ENCODE assay signal across 8 cellular contexts in the genomic region with DNA sequence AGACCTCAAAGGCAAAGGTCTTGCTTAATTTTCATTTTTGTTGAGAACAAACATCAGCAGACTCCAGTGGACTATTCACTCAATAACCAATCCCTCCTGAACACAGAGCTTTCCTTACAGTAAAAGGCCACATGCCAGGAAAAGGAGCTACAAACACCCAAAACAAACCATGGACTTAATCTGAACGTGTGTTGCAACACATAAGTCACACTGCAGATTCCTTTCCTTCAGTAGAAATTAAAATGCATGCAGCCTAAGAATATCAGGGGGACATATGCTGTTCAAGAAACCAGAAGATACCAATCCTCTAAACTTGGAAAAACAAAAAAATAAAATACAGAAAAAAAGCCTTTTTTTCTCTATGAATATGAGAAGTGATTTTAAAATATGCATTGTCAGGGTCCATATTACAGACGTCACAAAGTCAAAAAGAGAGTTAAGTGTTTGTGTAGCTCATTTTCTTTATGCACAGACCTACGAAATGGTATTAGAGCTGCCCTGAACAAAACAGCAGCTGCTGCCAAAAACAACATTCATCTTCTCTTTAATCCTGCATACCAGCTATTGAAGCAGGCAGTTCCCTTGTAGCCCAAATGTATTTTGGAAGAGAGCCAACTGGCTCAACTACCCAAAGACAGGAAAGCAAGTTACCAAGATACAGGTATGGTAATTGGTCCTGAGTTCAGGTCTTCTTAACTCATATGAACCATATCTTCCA. TPM values are rescaled to one million over a fixed set of nuclear protein-coding genes. Genes with fewer than 3 reads are reported as not detected.
A peak's percentile ranks its signal among the peaks of the same experiment; 100 is the strongest.
DNase-seq lines count a peak whose midpoint lies in the region; ATAC-seq and TF ChIP-seq lines count a peak whose summit lies in the region.

No MANE protein-coding gene starts in this region.

- H3K9ac ChIP-seq in HCT116 (ENCODE audit: low read length) (no peak overlapping the region), skeletal muscle tissue (ENCODE audit: low read depth in 1 of 3, low read length in 3 of 3) (no peak overlapping the region)

- H3K27me3 ChIP-seq in HCT116 (ENCODE audit: insufficient read depth, low read length), result no peaks in the 10 kb centered on the region
- no peaks in the 10 kb centered on the region for H3K27me3 ChIP-seq in skeletal muscle tissue (ENCODE audit: control insufficient read depth in 3 of 3, insufficient read depth in 3 of 3, low read length in 3 of 3)

- no TSS peak for BruUV-seq in HCT116 (replicated peaks; lab: Mats Ljungman, UMichigan)

- H4K20me1 ChIP-seq in HCT116 (ENCODE audit: insufficient read depth), result peaks cover 92% of the 10 kb centered on the region

- POLR2A ChIA-PET in HCT116 (lab: Charles Lee), result no interaction called here

- peaks cover 99 to 100% of the 10 kb centered on the region in 2 experiments for H3K4me1 ChIP-seq in HCT116 (ENCODE audit: control insufficient read depth in 1 of 2, insufficient read depth in 2 of 2, low read length in 2 of 2)
- peaks cover 0 to 4% (median 2%) of the 10 kb centered on the region in 3 donors for H3K4me1 ChIP-seq in skeletal muscle tissue (ENCODE audit: control insufficient read depth in 3 of 3, insufficient read depth in 3 of 3, low read length in 3 of 3)

- ATAC-seq in HCT116 (peak; percentile 2; the same call in 1 of the 2 replicates), HG03039 (IDR thresholded peaks at IDR 0.05; ENCODE audit: unreplicated experiment) (no peak), HG03108 (IDR thresholded peaks at IDR 0.05; ENCODE audit: unreplicated experiment) (no peak)

- TF ChIP-seq RAD21 in HCT116 (IDR thresholded peaks at IDR 0.05; ENCODE audit: low read depth), result no peak

- no peaks in the 10 kb centered on the region for H3K9me2 ChIP-seq in HCT116 (ENCODE audit: insufficient read depth)

- H2AFZ ChIP-seq in HCT116 (ENCODE audit: low read depth, low read length, poor library complexity, severe bottlenecking), result no peak overlapping the region

- TF ChIP-seq CTCF in HCT116 (IDR thresholded peaks at IDR 0.05 in 2 of 3, conservative IDR thresholded peaks at IDR 0.05 in 1 of 3; ENCODE audit: borderline replicate concordance in 1 of 3, insufficient read depth in 1 of 3, low read depth in 2 of 3, low read length in 2 of 3) (no peak), fibroblast of pulmonary artery (IDR thresholded peaks at IDR 0.05; ENCODE audit: low read length, missing control alignments) (no peak)

- CTCF ChIA-PET in HCT116 (lab: Charles Lee), result no interaction called here

- H3K79me2 ChIP-seq in HCT116 (ENCODE audit: insufficient read depth, low read length), result peaks cover 100% of the 10 kb centered on the region

- peaks cover 3 to 30% of the 10 kb centered on the region in 2 experiments for H3K36me3 ChIP-seq in HCT116 (ENCODE audit: control insufficient read depth in 1 of 2, insufficient read depth in 2 of 2, low read length in 2 of 2)
- no peaks in the 10 kb centered on the region for H3K36me3 ChIP-seq in skeletal muscle tissue (ENCODE audit: control insufficient read depth in 3 of 3, insufficient read depth in 3 of 3, low read length in 3 of 3)

- DNase-seq in HCT116 (ENCODE audit: low read depth, low spot score) (peak; percentile 49), NCI-H774 (lab: John Stamatoyannopoulos, UW) (peak; percentile 94), fibroblast of pulmonary artery (ENCODE audit: low read depth) (peak; percentile 93), UCSD-AML1 (lab: John Stamatoyannopoulos, UW; ENCODE audit: unreplicated experiment) (no peak), NOMO-1 treated with dmso at 0.1 percent for 144 hours (lab: John Stamatoyannopoulos, UW; ENCODE audit: unreplicated experiment) (no peak)

- TF ChIP-seq POLR2A in HCT116 (IDR thresholded peaks at IDR 0.05; ENCODE audit: borderline replicate concordance, extremely low read depth, insufficient read depth, insufficient read length), result no peak

- H3K9me3 ChIP-seq in HCT116 (ENCODE audit: control insufficient read depth in 1 of 2, insufficient read depth in 1 of 2, low read depth in 1 of 2, low read length in 2 of 2) (no peaks in the 10 kb centered on the region), skeletal muscle tissue (ENCODE audit: control insufficient read depth in 3 of 3, low read length in 3 of 3) (no peaks in the 10 kb centered on the region)

- intact Hi-C loops in HCT116 (cut with micrococcal nuclease), result no loop called here

- H3K4me3 ChIP-seq in HCT116 (replicated peaks in 1 of 2; ENCODE audit: low read depth in 1 of 2, low read length in 2 of 2) (no peak overlapping the region), fibroblast of pulmonary artery (replicated peaks; ENCODE audit: low read depth, low read length) (no peak overlapping the region), skeletal muscle tissue (ENCODE audit: low read length in 3 of 3) (no peak overlapping the region)

- H3K27ac ChIP-seq in HCT116 (ENCODE audit: low read depth, low read length) (peak overlapping the region; percentile 47), skeletal muscle tissue (ENCODE audit: low read depth, low read length) (peak overlapping the region; percentile 11)

- peak overlapping the region; percentile 42; the same call in 1 of the 2 replicates for H3K4me2 ChIP-seq in HCT116 (ENCODE audit: low read length)

- RAD21 ChIA-PET in HCT116 (lab: Charles Lee; ENCODE audit: low non-redundant PET in 1 of 2, low total read pairs in 2 of 2, uncharacterized antibody in 2 of 2, unreplicated experiment in 2 of 2), result no interaction called here

TF ChIP-seq in HCT116, 20 proteins besides CTCF, POLR2A, EP300 and RAD21 (continues in another document):
- peak; percentile 58; the same call in 1 of the 2 replicates for TF ChIP-seq POLR2AphosphoS5 (IDR thresholded peaks at IDR 0.05; ENCODE audit: low read depth, low read length)
- TF ChIP-seq ZNF274 (IDR thresholded peaks at IDR 0.05; ENCODE audit: low read depth, low read length), result no peak
- peak; percentile 26 for TF ChIP-seq YY1 (IDR thresholded peaks at IDR 0.05; ENCODE audit: extremely low read depth, insufficient replicate concordance, low read depth, low read length)
- TF ChIP-seq, protein P1, sequence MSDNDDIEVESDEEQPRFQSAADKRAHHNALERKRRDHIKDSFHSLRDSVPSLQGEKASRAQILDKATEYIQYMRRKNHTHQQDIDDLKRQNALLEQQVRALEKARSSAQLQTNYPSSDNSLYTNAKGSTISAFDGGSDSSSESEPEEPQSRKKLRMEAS (IDR thresholded peaks at IDR 0.05), result peak; percentile 26; the same call in 1 of the 2 replicates
- TF ChIP-seq FOSL1 (IDR thresholded peaks at IDR 0.05; ENCODE audit: low read depth), result 0 out of 2 replicates have a peak, but pooled peaks have one; percentile 20
- TF ChIP-seq EGR1 (IDR thresholded peaks at IDR 0.05; ENCODE audit: low read depth), result no peak
- TF ChIP-seq EZH2 (IDR thresholded peaks at IDR 0.05), result no peak
- TF ChIP-seq EZH2phosphoT487 (IDR thresholded peaks at IDR 0.05; ENCODE audit: borderline replicate concordance), result no peak
- TF ChIP-seq, protein P2, sequence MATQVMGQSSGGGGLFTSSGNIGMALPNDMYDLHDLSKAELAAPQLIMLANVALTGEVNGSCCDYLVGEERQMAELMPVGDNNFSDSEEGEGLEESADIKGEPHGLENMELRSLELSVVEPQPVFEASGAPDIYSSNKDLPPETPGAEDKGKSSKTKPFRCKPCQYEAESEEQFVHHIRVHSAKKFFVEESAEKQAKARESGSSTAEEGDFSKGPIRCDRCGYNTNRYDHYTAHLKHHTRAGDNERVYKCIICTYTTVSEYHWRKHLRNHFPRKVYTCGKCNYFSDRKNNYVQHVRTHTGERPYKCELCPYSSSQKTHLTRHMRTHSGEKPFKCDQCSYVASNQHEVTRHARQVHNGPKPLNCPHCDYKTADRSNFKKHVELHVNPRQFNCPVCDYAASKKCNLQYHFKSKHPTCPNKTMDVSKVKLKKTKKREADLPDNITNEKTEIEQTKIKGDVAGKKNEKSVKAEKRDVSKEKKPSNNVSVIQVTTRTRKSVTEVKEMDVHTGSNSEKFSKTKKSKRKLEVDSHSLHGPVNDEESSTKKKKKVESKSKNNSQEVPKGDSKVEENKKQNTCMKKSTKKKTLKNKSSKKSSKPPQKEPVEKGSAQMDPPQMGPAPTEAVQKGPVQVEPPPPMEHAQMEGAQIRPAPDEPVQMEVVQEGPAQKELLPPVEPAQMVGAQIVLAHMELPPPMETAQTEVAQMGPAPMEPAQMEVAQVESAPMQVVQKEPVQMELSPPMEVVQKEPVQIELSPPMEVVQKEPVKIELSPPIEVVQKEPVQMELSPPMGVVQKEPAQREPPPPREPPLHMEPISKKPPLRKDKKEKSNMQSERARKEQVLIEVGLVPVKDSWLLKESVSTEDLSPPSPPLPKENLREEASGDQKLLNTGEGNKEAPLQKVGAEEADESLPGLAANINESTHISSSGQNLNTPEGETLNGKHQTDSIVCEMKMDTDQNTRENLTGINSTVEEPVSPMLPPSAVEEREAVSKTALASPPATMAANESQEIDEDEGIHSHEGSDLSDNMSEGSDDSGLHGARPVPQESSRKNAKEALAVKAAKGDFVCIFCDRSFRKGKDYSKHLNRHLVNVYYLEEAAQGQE (IDR thresholded peaks at IDR 0.05; ENCODE audit: low read depth), result no peak
- TF ChIP-seq SP1 (IDR thresholded peaks at IDR 0.05; ENCODE audit: low read depth), result 0 out of 2 replicates have a peak, but pooled peaks have one; percentile 28
- TF ChIP-seq CBX3 (IDR thresholded peaks at IDR 0.05; ENCODE audit: low read depth), result 0 out of 2 replicates have a peak, but pooled peaks have one; percentile 20
- no peak for TF ChIP-seq ZFX (IDR thresholded peaks at IDR 0.05)
- TF ChIP-seq SIN3A (IDR thresholded peaks at IDR 0.05; ENCODE audit: low read depth), result 0 out of 2 replicates have a peak, but pooled peaks have one; percentile 23
- TF ChIP-seq CEBPB (IDR thresholded peaks at IDR 0.05; ENCODE audit: low read depth), result no peak
- TF ChIP-seq SRF (IDR thresholded peaks at IDR 0.05; ENCODE audit: low read depth), result 0 out of 2 replicates have a peak, but pooled peaks have one; percentile 28
- TF ChIP-seq ELF1 (IDR thresholded peaks at IDR 0.05; ENCODE audit: borderline replicate concordance, low read depth), result no peak
- TF ChIP-seq JUND (IDR thresholded peaks at IDR 0.05), result peak; percentile 39
- TF ChIP-seq TCF7L2 (IDR thresholded peaks at IDR 0.05; ENCODE audit: borderline replicate concordance, extremely low read depth, insufficient read depth, insufficient read length), result peak; percentile 17
- TF ChIP-seq, protein P3, sequence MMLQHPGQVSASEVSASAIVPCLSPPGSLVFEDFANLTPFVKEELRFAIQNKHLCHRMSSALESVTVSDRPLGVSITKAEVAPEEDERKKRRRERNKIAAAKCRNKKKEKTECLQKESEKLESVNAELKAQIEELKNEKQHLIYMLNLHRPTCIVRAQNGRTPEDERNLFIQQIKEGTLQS (IDR thresholded peaks at IDR 0.05), result no peak

RNA-seq across cellular contexts. Expression of a gene that starts 26.2 kb away (rescaled TPM):
- total RNA-seq in HCT116 (2021; ENCODE audit: unreplicated experiment) (570 TPM), skeletal muscle tissue (14.6 TPM)
- 90.6 and 130 TPM in 2 replicates for polyA plus RNA-seq in HCT116 (2012)

Comparison
In these comparisons a context has a peak if more than half of its experiments do, and no peak if none do; other contexts are left out.
1. DNase-seq: peak in HCT116 (single experiment), NCI-H774 (single experiment) and fibroblast of pulmonary artery (single experiment); none in UCSD-AML1 (single experiment) and NOMO-1 treated with dmso at 0.1 percent for 144 hours (single experiment).
2. RNA of a gene that starts 26.2 kb away (total RNA-seq): 570 TPM in HCT116 (single experiment); 14.6 TPM in skeletal muscle tissue (single experiment); every median in the first group is over 10 times any median in the second.